ENCODE assay signal across 36 cellular contexts in genomic region chr5:76446776-76447175, GRCh38. TPM values are rescaled to one million over a fixed set of nuclear protein-coding genes. Genes with fewer than 3 reads are reported as not detected.
"Had no signal": no experiment of that assay in that cellular context is flagged by ENCODE, and none has a peak within 500 bp of the region (broad histone marks: within the 10 kb centered on the region; RNA-seq: fewer than 3 reads in every experiment).

No MANE protein-coding gene starts in this region.

- H3K27me3 Mint-ChIP-seq: activated B cell treated with CpG ODN at 0.5 μM for 24 hours; activated CD4-positive, alpha-beta memory T cell treated with anti-CD3 and anti-CD28 coated beads, Interleukin-2, amount 10 ng/mL, durations not matched to agents 7 days and 5 days; activated CD8-positive, alpha-beta memory T cell treated with anti-CD3 and anti-CD28 coated beads, Interleukin-2, amount 10 ng/mL, durations not matched to agents 7 days and 5 days; activated naive CD8-positive, alpha-beta T cell treated with anti-CD3 and anti-CD28 coated beads for 36 hours; central memory CD8-positive, alpha-beta T cell had no signal

- H3K9me3 ChIP-seq: ascending aorta, Peyer's patch, SJSA1, SK-N-SH had no signal

- H3K9ac ChIP-seq: SK-N-SH had no signal

- H3K27ac ChIP-seq: ascending aorta, cardiac muscle cell, Peyer's patch, SJSA1 had no signal

- H3K36me3 ChIP-seq: ascending aorta, cardiac muscle cell, Peyer's patch, SJSA1 had no signal

- ATAC-seq: activated CD8-positive, alpha-beta memory T cell treated with anti-CD3 and anti-CD28 coated beads, Interleukin-2, amount 10 ng/mL, durations not matched to agents 7 days and 5 days; PC-3 had no signal

- H3K4me3 ChIP-seq: ascending aorta, cardiac muscle cell, Peyer's patch, SJSA1 had no signal

- H3K27me3 ChIP-seq: ascending aorta, cardiac muscle cell, Peyer's patch had no signal

- H3K4me2 ChIP-seq: SK-N-SH had no signal

- H3K27ac Mint-ChIP-seq: activated B cell treated with CpG ODN at 0.5 μM for 24 hours; activated CD4-positive, alpha-beta memory T cell treated with anti-CD3 and anti-CD28 coated beads, Interleukin-2, amount 10 ng/mL, durations not matched to agents 7 days and 5 days; activated CD8-positive, alpha-beta memory T cell treated with anti-CD3 and anti-CD28 coated beads, Interleukin-2, amount 10 ng/mL, durations not matched to agents 7 days and 5 days; activated naive CD8-positive, alpha-beta T cell treated with anti-CD3 and anti-CD28 coated beads for 36 hours; T-helper 1 cell treated with Interleukin-12 subunit alpha and Interleukin-12 subunit beta and Interleukin-4 antibody, amounts not matched to agents 30 μg/mL and 1 μg/mL, for 36 hours; T-helper 2 cell treated with Interferon-gamma antibody and Interleukin-4, amounts not matched to agents 5 μg/mL and 100 μg/mL, for 36 hours had no signal

- FAIRE-seq: TTC549 had no signal

- DNase-seq: activated B cell treated with CpG ODN at 0.5 μM for 24 hours; activated CD4-positive, alpha-beta memory T cell treated with anti-CD3 and anti-CD28 coated beads, Interleukin-2, amount 10 ng/mL, durations not matched to agents 7 days and 5 days; activated CD4-positive, alpha-beta T cell treated with anti-CD3 and anti-CD28 coated beads for 4 hours; activated CD4-positive, CD25-positive, alpha-beta regulatory T cell treated with anti-CD3 and anti-CD28 coated beads, Interleukin-2, amount 50 U/mL, for 72 hours; activated CD8-positive, alpha-beta memory T cell treated with anti-CD3 and anti-CD28 coated beads for 24 hours; activated CD8-positive, alpha-beta memory T cell treated with anti-CD3 and anti-CD28 coated beads, Interleukin-2, amount 10 ng/mL, durations not matched to agents 7 days and 5 days; activated CD8-positive, alpha-beta memory T cell treated with anti-CD3 and anti-CD28 coated beads, Interleukin-2, amount 50 U/mL, for 48 hours; activated effector memory CD4-positive, alpha-beta T cell treated with Interleukin-2 at 50 U/mL for 16 hours; activated naive CD4-positive, alpha-beta T cell; activated naive CD4-positive, alpha-beta T cell treated with anti-CD3 and anti-CD28 coated beads, Interleukin-2, amount 50 U/mL, for 16 hours; activated naive CD8-positive, alpha-beta T cell treated with anti-CD3 and anti-CD28 coated beads for 36 hours; activated T-cell treated with anti-CD3 and anti-CD28 coated beads, Interleukin-2, amount 50 U/mL, for 48 hours; amygdala; Karpas-422; KBM-7; NCI-H1105; NCI-H1417 treated with DMSO at 0.1 percent for 48 hours; NCI-H187 treated with DMSO at 0.1 percent for 48 hours; NCI-H2107; NCI-H2171; NCI-H510A; NCI-H526; NCI-H748 treated with DMSO at 0.1 percent for 48 hours; NK-92 treated with Interleukin-12 subunit alpha and Interleukin-12 subunit beta, amount 100 ng/mL, for 24 hours; PC-3; Peyer's patch; RPMI8226; SHP77 treated with DMSO at 0.1 percent for 48 hours; SK-N-SH had no signal

- H3K4me3 Mint-ChIP-seq: activated B cell treated with CpG ODN at 0.5 μM for 24 hours; activated CD4-positive, alpha-beta memory T cell treated with anti-CD3 and anti-CD28 coated beads, Interleukin-2, amount 10 ng/mL, durations not matched to agents 7 days and 5 days; activated CD8-positive, alpha-beta memory T cell treated with anti-CD3 and anti-CD28 coated beads, Interleukin-2, amount 10 ng/mL, durations not matched to agents 7 days and 5 days; activated naive CD8-positive, alpha-beta T cell treated with anti-CD3 and anti-CD28 coated beads for 36 hours; central memory CD8-positive, alpha-beta T cell; T-helper 1 cell treated with Interleukin-12 subunit alpha and Interleukin-12 subunit beta and Interleukin-4 antibody, amounts not matched to agents 30 μg/mL and 1 μg/mL, for 36 hours; T-helper 2 cell treated with Interferon-gamma antibody and Interleukin-4, amounts not matched to agents 5 μg/mL and 100 μg/mL, for 36 hours had no signal

- H3K4me1 ChIP-seq: ascending aorta, SJSA1 had no signal

- H3K9me3 Mint-ChIP-seq: activated CD4-positive, alpha-beta memory T cell treated with anti-CD3 and anti-CD28 coated beads, Interleukin-2, amount 10 ng/mL, durations not matched to agents 7 days and 5 days; central memory CD8-positive, alpha-beta T cell; T-helper 1 cell treated with Interleukin-12 subunit alpha and Interleukin-12 subunit beta and Interleukin-4 antibody, amounts not matched to agents 30 μg/mL and 1 μg/mL, for 36 hours; T-helper 2 cell treated with Interferon-gamma antibody and Interleukin-4, amounts not matched to agents 5 μg/mL and 100 μg/mL, for 36 hours had no signal

RNA-seq across cellular contexts. Expression of gene IQGAP2, which starts 43.7 kb away (rescaled TPM):
- total RNA-seq: PC-3 had no signal
